ENCODE assay signal across 31 cellular contexts in genomic region chr12:95671265-95671664, GRCh38.
"Had no signal": no experiment of that assay in that cellular context is flagged by ENCODE, and none has a peak within 500 bp of the region (broad histone marks: within the 10 kb centered on the region; RNA-seq: fewer than 3 reads in every experiment).

No MANE protein-coding gene starts in this region.

- H3K9me3 Mint-ChIP-seq: naive thymus-derived CD8-positive, alpha-beta T cell; natural killer cell treated with Interleukin-12 subunit alpha and Interleukin-12 subunit beta and Interleukin-15 and Interleukin-18, amount 100 ng/mL, for 72 hours; nephron progenitor cell; neural crest cell; stimulated activated memory B cell treated with anti-CD40 and anti-IgM and Interleukin-4, amounts not matched to agents 10 μg/mL and 1 μg/mL and 100 μg/mL, for 72 hours; stimulated activated naive CD8-positive, alpha-beta T cell treated with anti-CD3 and anti-CD28 coated beads, Interleukin-15, amount 100 ng/mL, for 72 hours had no signal

- H3K4me1 ChIP-seq: parathyroid adenoma, psoas muscle, right lobe of liver had no signal

- H2AFZ ChIP-seq: parathyroid adenoma had no signal

- H3K4me3 ChIP-seq: ovary, psoas muscle, right lobe of liver, skin epidermis, smooth muscle cell, spleen, suprapubic skin, testis, tibial artery, transverse colon, upper lobe of left lung, vagina had no signal

- H3K4me1 Mint-ChIP-seq: naive thymus-derived CD8-positive, alpha-beta T cell; neural crest cell; stimulated activated memory B cell treated with anti-CD40 and anti-IgM and Interleukin-4, amounts not matched to agents 10 μg/mL and 1 μg/mL and 100 μg/mL, for 72 hours; stimulated activated naive CD8-positive, alpha-beta T cell treated with anti-CD3 and anti-CD28 coated beads, Interleukin-15, amount 100 ng/mL, for 72 hours had no signal

- ATAC-seq: naive thymus-derived CD8-positive, alpha-beta T cell; natural killer cell treated with Interleukin-12 subunit alpha and Interleukin-12 subunit beta and Interleukin-15 and Interleukin-18, amount 100 ng/mL, for 72 hours; psoas muscle; right cardiac atrium; right lobe of liver; stimulated activated memory B cell treated with anti-CD40 and anti-IgM and Interleukin-4, amounts not matched to agents 10 μg/mL and 1 μg/mL and 100 μg/mL, for 72 hours; stimulated activated naive CD8-positive, alpha-beta T cell treated with anti-CD3 and anti-CD28 coated beads, Interleukin-15, amount 100 ng/mL, for 72 hours; stimulated activated naive CD8-positive, alpha-beta T cell treated with anti-CD3 and anti-CD28 coated beads, Interleukin-15, Interleukin-2, amounts not matched to agents 100 U/mL and 50 U/mL, for 24 hours had no signal

- H3K27me3 Mint-ChIP-seq: progenitor cell of endocrine pancreas; stimulated activated naive CD8-positive, alpha-beta T cell treated with anti-CD3 and anti-CD28 coated beads, Interleukin-15, amount 100 ng/mL, for 72 hours had no signal

- H3K36me3 ChIP-seq: neutrophil, ovary, right lobe of liver, suprapubic skin, transverse colon, vagina had no signal

- H3K9me3 ChIP-seq: neutrophil, ovary, psoas muscle, right lobe of liver, spleen, suprapubic skin, testis, tibial artery, transverse colon, upper lobe of left lung, vagina had no signal

- H3K27me3 ChIP-seq: neutrophil, ovary, right lobe of liver, spleen, suprapubic skin, testis, tibial artery, transverse colon, upper lobe of left lung, vagina had no signal

- H3K4me2 ChIP-seq: smooth muscle cell had no signal

- H3K9ac ChIP-seq: parathyroid adenoma had no signal

- H3K27ac Mint-ChIP-seq: natural killer cell treated with Interleukin-12 subunit alpha and Interleukin-12 subunit beta and Interleukin-15 and Interleukin-18, amount 100 ng/mL, for 72 hours; nephron progenitor cell; progenitor cell of endocrine pancreas; stimulated activated memory B cell treated with anti-CD40 and anti-IgM and Interleukin-4, amounts not matched to agents 10 μg/mL and 1 μg/mL and 100 μg/mL, for 72 hours; stimulated activated naive CD8-positive, alpha-beta T cell treated with anti-CD3 and anti-CD28 coated beads, Interleukin-15, amount 100 ng/mL, for 72 hours had no signal

- DNase-seq: naive thymus-derived CD8-positive, alpha-beta T cell; nephron progenitor cell; nucleus accumbens; ovary; psoas muscle; right cardiac atrium; right lobe of liver; spleen; stimulated activated CD4-positive, alpha-beta T cell treated with anti-CD3 and anti-CD28 coated beads, Interleukin-12 subunit alpha, Interleukin-12 subunit beta, amount 100 ng/mL, for 4 hours; stimulated activated CD4-positive, alpha-beta T cell treated with anti-CD3 and anti-CD28 coated beads, Interleukin-1b, Interleukin-23, amount 100 ng/mL, for 48 hours; stimulated activated CD4-positive, alpha-beta T cell treated with anti-CD3 and anti-CD28 coated beads, Interleukin-4, amount 100 ng/mL, for 1 hour; stimulated activated CD4-positive, alpha-beta T cell treated with anti-CD3 and anti-CD28 coated beads, Interleukin-4, amount 100 ng/mL, for 4 hours; stimulated activated CD8-positive, alpha-beta memory T cell treated with anti-CD3 and anti-CD28 coated beads, Interleukin-4, amount 100 ng/mL, for 48 hours; stimulated activated naive CD4-positive, alpha-beta T cell; stimulated activated naive CD8-positive, alpha-beta T cell treated with anti-CD3 and anti-CD28 coated beads, Interleukin-15, amount 100 ng/mL, for 72 hours; stimulated activated naive CD8-positive, alpha-beta T cell treated with anti-CD3 and anti-CD28 coated beads, Interleukin-15, Interleukin-2, amounts not matched to agents 100 U/mL and 50 U/mL, for 24 hours; substantia nigra; testis; tibial artery; transverse colon; upper lobe of left lung had no signal

- H3K79me2 ChIP-seq: parathyroid adenoma had no signal

- H3K4me3 Mint-ChIP-seq: naive thymus-derived CD8-positive, alpha-beta T cell; natural killer cell treated with Interleukin-12 subunit alpha and Interleukin-12 subunit beta and Interleukin-15 and Interleukin-18, amount 100 ng/mL, for 72 hours; nephron progenitor cell; neural crest cell; stimulated activated memory B cell treated with anti-CD40 and anti-IgM and Interleukin-4, amounts not matched to agents 10 μg/mL and 1 μg/mL and 100 μg/mL, for 72 hours; stimulated activated naive CD8-positive, alpha-beta T cell treated with anti-CD3 and anti-CD28 coated beads, Interleukin-15, amount 100 ng/mL, for 72 hours had no signal

- H3K36me3 Mint-ChIP-seq: naive thymus-derived CD8-positive, alpha-beta T cell; natural killer cell treated with Interleukin-12 subunit alpha and Interleukin-12 subunit beta and Interleukin-15 and Interleukin-18, amount 100 ng/mL, for 72 hours; stimulated activated memory B cell treated with anti-CD40 and anti-IgM and Interleukin-4, amounts not matched to agents 10 μg/mL and 1 μg/mL and 100 μg/mL, for 72 hours had no signal

- H3K27ac ChIP-seq: neutrophil, ovary, parathyroid adenoma, psoas muscle, right lobe of liver, skin epidermis, spleen, suprapubic skin, testis, tibial artery, transverse colon, upper lobe of left lung, vagina had no signal
